Comparison of ENCODE assay signal across 8 cellular contexts in genomic region chr10:93600861-93601773, GRCh38. TPM values are rescaled to one million over a fixed set of nuclear protein-coding genes. Genes with fewer than 3 reads are reported as not detected.
A peak's percentile ranks its signal among the peaks of the same experiment; 100 is the strongest.
DNase-seq lines count a peak whose midpoint lies in the region; ATAC-seq, FAIRE-seq and TF ChIP-seq lines count a peak whose summit lies in the region.

Gene RBP4, minus strand, starts transcription at chr10:93601235. Its CDS starts 207 bp downstream, at chr10:93601028.

- H3K79me1 ChIP-seq in mesendoderm (ENCODE audit: low read length): no peaks in the 10 kb centered on the region

- H3K4me3 ChIP-seq in endothelial cell of umbilical vein (replicated peaks in 1 of 3; ENCODE audit: insufficient read depth in 1 of 3, low read depth in 1 of 3, low read length in 3 of 3) (no peak within 1 kb of the TSS), mesendoderm (ENCODE audit: low read length) (peak within 1 kb of the TSS; percentile 24), Karpas-422 (ENCODE audit: low read length) (no peak within 1 kb of the TSS)

- peak within 1 kb of the TSS; percentile 76 for H3K23ac ChIP-seq in mesendoderm (ENCODE audit: low read length)

- no peak for TF ChIP-seq CTCF in endothelial cell of umbilical vein (IDR thresholded peaks at IDR 0.05; ENCODE audit: extremely low read depth in 1 of 2, insufficient read depth in 1 of 2, low read depth in 1 of 2, low read length in 2 of 2)

- no peak for ATAC-seq in GM21447 (IDR thresholded peaks at IDR 0.05; ENCODE audit: unreplicated experiment)

- H3K4me2 ChIP-seq in endothelial cell of umbilical vein (ENCODE audit: insufficient read depth, low read length) (no peak within 1 kb of the TSS), mesendoderm (ENCODE audit: low read length) (peak within 1 kb of the TSS; percentile 83), Karpas-422 (ENCODE audit: low read depth, low read length, poor library complexity, severe bottlenecking) (no peak within 1 kb of the TSS)

- CTCF ChIA-PET in endothelial cell of umbilical vein (lab: Charles Lee): interaction anchor here (0.9 kb wide), 1 partner anchor 46 kb away, joined by 3 read pairs; no protein-coding TSS in a partner anchor

- intact Hi-C loops in endothelial cell of umbilical vein (cut with micrococcal nuclease): no loop called here

- no peak within 1 kb of the TSS for H3K27ac ChIP-seq in endothelial cell of umbilical vein (ENCODE audit: insufficient read depth, low read depth, low read length)
- no peak within 1 kb of the TSS for H3K27ac ChIP-seq in mesendoderm (ENCODE audit: low read depth, low read length)
- no peak within 1 kb of the TSS for H3K27ac ChIP-seq in Karpas-422 (ENCODE audit: low read length)

- dilution Hi-C loops in endothelial cell of umbilical vein (cut with MboI; ENCODE audit: extremely low pct_ligation_motif_present, low sequenced_read_pairs): no loop called here

- H3K9me3 ChIP-seq in endothelial cell of umbilical vein (replicated peaks; ENCODE audit: control insufficient read depth, insufficient read depth, low read length) (no peaks in the 10 kb centered on the region), Karpas-422 (ENCODE audit: low read length) (no peaks in the 10 kb centered on the region)

- H4K20me1 ChIP-seq in endothelial cell of umbilical vein (replicated peaks; ENCODE audit: control insufficient read depth, extremely low read depth, insufficient read depth, low read length): no peaks in the 10 kb centered on the region
- H4K20me1 ChIP-seq in Karpas-422 (ENCODE audit: insufficient read depth, low read depth, low read length): no peaks in the 10 kb centered on the region

- H3K4me1 ChIP-seq in endothelial cell of umbilical vein (ENCODE audit: control insufficient read depth, extremely low read depth, insufficient read depth, low read length) (no peaks in the 10 kb centered on the region), mesendoderm (ENCODE audit: control insufficient read depth, low read depth, low read length) (peaks cover 2% of the 10 kb centered on the region), Karpas-422 (ENCODE audit: low read length) (no peaks in the 10 kb centered on the region)

- H3K36me3 ChIP-seq in endothelial cell of umbilical vein (ENCODE audit: control insufficient read depth in 2 of 2, extremely low read depth in 1 of 2, insufficient read depth in 2 of 2, low read length in 2 of 2) (no peaks in the 10 kb centered on the region), mesendoderm (ENCODE audit: control insufficient read depth, insufficient read depth, low read length) (no peaks in the 10 kb centered on the region), Karpas-422 (ENCODE audit: insufficient read depth, low read length) (no peaks in the 10 kb centered on the region)

- no peak within 1 kb of the TSS for H2BK120ac ChIP-seq in mesendoderm (ENCODE audit: low read depth, low read length)

- no peak within 1 kb of the TSS for H2BK15ac ChIP-seq in mesendoderm (replicated peaks; ENCODE audit: low read depth)

- no peak for TF ChIP-seq POLR2A in endothelial cell of umbilical vein (IDR thresholded peaks at IDR 0.05; ENCODE audit: low read depth, low read length)

- H3K27me3 ChIP-seq in endothelial cell of umbilical vein (ENCODE audit: control insufficient read depth in 2 of 2, insufficient read depth in 2 of 2, low read length in 2 of 2) (peaks cover 28 to 52% of the 10 kb centered on the region in 2 experiments), mesendoderm (ENCODE audit: insufficient read depth, low read length, poor library complexity) (peaks cover 20% of the 10 kb centered on the region), Karpas-422 (ENCODE audit: low read length) (no peaks in the 10 kb centered on the region)

- no peak within 1 kb of the TSS for H3K18ac ChIP-seq in mesendoderm (ENCODE audit: low read length)

- no TSS peak for BruUV-seq in endothelial cell of umbilical vein (replicated peaks; lab: Mats Ljungman, UMichigan)

- no peaks in the 10 kb centered on the region for H3K79me2 ChIP-seq in endothelial cell of umbilical vein (ENCODE audit: control insufficient read depth, insufficient read depth, low read length)
- H3K79me2 ChIP-seq in mesendoderm (ENCODE audit: control insufficient read depth, insufficient read depth, low read length): no peaks in the 10 kb centered on the region
- H3K79me2 ChIP-seq in Karpas-422 (ENCODE audit: low read length): no peaks in the 10 kb centered on the region

- no peak within 1 kb of the TSS for H4K5ac ChIP-seq in mesendoderm (ENCODE audit: low read length)

- H2AFZ ChIP-seq in endothelial cell of umbilical vein (ENCODE audit: low read depth, low read length) (peak within 1 kb of the TSS; percentile 33), Karpas-422 (ENCODE audit: low read length) (no peak within 1 kb of the TSS)

- H2BK5ac ChIP-seq in mesendoderm (ENCODE audit: low read length): no peak within 1 kb of the TSS

- WGBS in mesendoderm (ENCODE audit: extremely low coverage, insufficient coverage, low lambda C conversion rate): no CpG with 5 or more reads among the region's 94 CpGs

- DNase-seq in NOMO-1 (lab: John Stamatoyannopoulos, UW; ENCODE audit: unreplicated experiment in 2 of 2) (peak; percentile 30), NOMO-1 treated with dmso at 0.1 percent for 144 hours (lab: John Stamatoyannopoulos, UW; ENCODE audit: unreplicated experiment) (no peak), endothelial cell of umbilical vein (ENCODE audit: low read depth, low spot score) (peak; percentile 26), mesendoderm (peak; percentile 18), urothelium cell line (ENCODE audit: low spot score) (peak; percentile 36), Karpas-422 (no peak), AG08395 (ENCODE audit: low spot score) (no peak)

- H4K8ac ChIP-seq in mesendoderm (ENCODE audit: low read depth, low read length): no peak within 1 kb of the TSS

- H3K4ac ChIP-seq in mesendoderm (ENCODE audit: low read depth, low read length): peak within 1 kb of the TSS; percentile 36

- no peaks in the 10 kb centered on the region for H3K9me1 ChIP-seq in endothelial cell of umbilical vein (replicated peaks; ENCODE audit: control insufficient read depth, extremely low read depth, insufficient read depth, low read length)

- H3K9me2 ChIP-seq in Karpas-422 (replicated peaks; ENCODE audit: insufficient read depth, low read length): no peaks in the 10 kb centered on the region

- H3K9ac ChIP-seq in endothelial cell of umbilical vein (replicated peaks; ENCODE audit: extremely low read depth, insufficient read depth, low read length) (no peak within 1 kb of the TSS), mesendoderm (ENCODE audit: low read length) (peak within 1 kb of the TSS; percentile 59), Karpas-422 (ENCODE audit: low read length) (no peak within 1 kb of the TSS)

- peak within 1 kb of the TSS; percentile 72 for H3K56ac ChIP-seq in mesendoderm (ENCODE audit: low read length)

- FAIRE-seq in endothelial cell of umbilical vein (lab: Jason Lieb, UNC) (peak; percentile 8), urothelium cell line (lab: Jason Lieb, UNC) (no peak)

- POLR2A ChIA-PET in endothelial cell of umbilical vein (lab: Charles Lee): no interaction called here

- H2AK5ac ChIP-seq in mesendoderm (ENCODE audit: low read length): no peak within 1 kb of the TSS

TF ChIP-seq in endothelial cell of umbilical vein, 7 proteins besides CTCF, POLR2A, EP300 and RAD21:
- TF ChIP-seq EZH2 (IDR thresholded peaks at IDR 0.05; ENCODE audit: borderline replicate concordance, low read depth, low read length, severe bottlenecking) (peak; percentile 53), FOS (IDR thresholded peaks at IDR 0.05; ENCODE audit: borderline replicate concordance, insufficient read depth, low read length) (no peak)
TF ChIP-seq in endothelial cell of umbilical vein: peak in this region for 1.

RNA-seq across cellular contexts. Expression of gene RBP4, which starts in this region (rescaled TPM):
- not detected in 2 replicates for total RNA-seq in endothelial cell of umbilical vein
- not detected in 2 replicates for polyA plus RNA-seq in endothelial cell of umbilical vein
- polyA plus RNA-seq in endothelial cell of umbilical vein (2011; cell fraction: cytosol; rRNA removed): not detected in 2 replicates
- not detected in 2 replicates for polyA plus RNA-seq in endothelial cell of umbilical vein (2011; cell fraction: nucleus; rRNA removed)
- polyA plus RNA-seq in endothelial cell of umbilical vein (2012): 3.5 and 5.9 TPM in 2 replicates
- polyA minus RNA-seq in endothelial cell of umbilical vein: not detected in 2 replicates
- polyA minus RNA-seq in endothelial cell of umbilical vein (2011; cell fraction: cytosol; rRNA and poly(A)+ RNA removed): not detected
- polyA minus RNA-seq in endothelial cell of umbilical vein (2011; cell fraction: nucleus; rRNA and poly(A)+ RNA removed): not detected in 2 replicates
- polyA plus RNA-seq in mesendoderm (2013, experiment 1 of 2): 1.7 TPM
- 1.5 TPM for polyA plus RNA-seq in mesendoderm (2013, experiment 2 of 2)
- total RNA-seq in Karpas-422 (2014; rRNA removed; shearing (Covaris generic); ENCODE audit: low replicate concordance): not detected in 2 replicates

Comparison
In these comparisons a context has a peak if more than half of its experiments do, and no peak if none do; other contexts are left out.
1. DNase-seq: peak in NOMO-1 (2 of 2), endothelial cell of umbilical vein (single experiment), mesendoderm (single experiment) and urothelium cell line (single experiment); none in NOMO-1 treated with dmso at 0.1 percent for 144 hours (single experiment), Karpas-422 (single experiment) and AG08395 (single experiment).